Comparison of ENCODE assay signal across 24 cellular contexts in genomic region chr22:42976534-42976933, GRCh38.
"Had no signal": no experiment of that assay in that cellular context is flagged by ENCODE, and none has a peak within 500 bp of the region (broad histone marks: within the 10 kb centered on the region; RNA-seq: fewer than 3 reads in every experiment).

No MANE protein-coding gene starts in this region.

- H3K27me3 ChIP-seq: brain microvascular endothelial cell, heart left ventricle, left lung had no signal

- H3K4me3 ChIP-seq: heart left ventricle, left lung, lower lobe of right lung had no signal

- H3K9me3 ChIP-seq: heart left ventricle, left lung, lower lobe of right lung had no signal

- DNase-seq: activated CD4-positive, alpha-beta T cell treated with anti-CD3 and anti-CD28 coated beads, Interleukin-2, amount 10 ng/mL, durations not matched to agents 24 days and 14 days; activated CD8-positive, alpha-beta T cell treated with anti-CD3 and anti-CD28 coated beads for 36 hours; activated gamma-delta T cell treated with Interleukin-2 at 50 U/mL for 16 hours; activated naive CD4-positive, alpha-beta T cell treated with anti-CD3 and anti-CD28 coated beads, Interleukin-2, amount 50 U/mL, for 16 hours; activated T-cell treated with anti-CD3 and anti-CD28 coated beads, Interleukin-2, amount 50 U/mL, for 4 hours; amniotic stem cell; brain microvascular endothelial cell; central memory CD4-positive, alpha-beta T cell; foreskin fibroblast; heart left ventricle; kidney glomerular epithelial cell; left lung; lower lobe of right lung; mesenchymal stem cell; posterior cingulate gyrus; right cardiac atrium; stimulated activated CD4-positive, alpha-beta T cell treated with anti-CD3 and anti-CD28 coated beads, Interleukin-12 subunit alpha, Interleukin-12 subunit beta, amount 100 ng/mL, for 4 hours; stimulated activated CD4-positive, alpha-beta T cell treated with anti-CD3 and anti-CD28 coated beads, Interleukin-4, amount 100 ng/mL, for 24 hours; substantia nigra had no signal

- H3K27ac ChIP-seq: brain microvascular endothelial cell, lower lobe of right lung had no signal

- ATAC-seq: activated CD4-positive, CD25-positive, alpha-beta regulatory T cell treated with anti-CD3 and anti-CD28 coated beads, Interleukin-2, amount 50 U/mL, for 24 hours; activated CD8-positive, alpha-beta T cell treated with anti-CD3 and anti-CD28 coated beads for 36 hours; activated T-cell treated with anti-CD3 and anti-CD28 coated beads, Interleukin-2, amount 50 U/mL, for 4 hours; activated T-helper 17 cell treated with anti-CD3 and anti-CD28 coated beads, Interleukin-2, amount 50 U/mL, for 72 hours; esophagus mucosa; heart left ventricle; natural killer cell treated with Interleukin-12 subunit alpha and Interleukin-12 subunit beta and Interleukin-15 and Interleukin-18, amount 100 ng/mL, for 72 hours; right cardiac atrium; stimulated activated effector memory CD8-positive, alpha-beta T cell treated with anti-CD3 and anti-CD28 coated beads, Interleukin-12 subunit alpha, Interleukin-12 subunit beta, amount 100 ng/mL, for 72 hours had no signal

- H3K36me3 ChIP-seq: brain microvascular endothelial cell, heart left ventricle, left lung, lower lobe of right lung had no signal
